Comparison of ENCODE assay signal across 2 cellular contexts in genomic region chr5:38923661-38924451, GRCh38.
TF ChIP-seq lines count a peak whose summit lies in the region.

No MANE protein-coding gene starts in this region.

TF ChIP-seq in IMR-90, 13 proteins besides CTCF, POLR2A, EP300 and RAD21:
- TF ChIP-seq CEBPB (IDR thresholded peaks at IDR 0.05; ENCODE audit: low read depth, low read length): peak; percentile 66
- TF ChIP-seq, protein P1, sequence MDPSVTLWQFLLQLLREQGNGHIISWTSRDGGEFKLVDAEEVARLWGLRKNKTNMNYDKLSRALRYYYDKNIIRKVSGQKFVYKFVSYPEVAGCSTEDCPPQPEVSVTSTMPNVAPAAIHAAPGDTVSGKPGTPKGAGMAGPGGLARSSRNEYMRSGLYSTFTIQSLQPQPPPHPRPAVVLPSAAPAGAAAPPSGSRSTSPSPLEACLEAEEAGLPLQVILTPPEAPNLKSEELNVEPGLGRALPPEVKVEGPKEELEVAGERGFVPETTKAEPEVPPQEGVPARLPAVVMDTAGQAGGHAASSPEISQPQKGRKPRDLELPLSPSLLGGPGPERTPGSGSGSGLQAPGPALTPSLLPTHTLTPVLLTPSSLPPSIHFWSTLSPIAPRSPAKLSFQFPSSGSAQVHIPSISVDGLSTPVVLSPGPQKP (IDR thresholded peaks at IDR 0.05; ENCODE audit: borderline replicate concordance, low read depth, low read length): no peak
- no peak for TF ChIP-seq MAZ (IDR thresholded peaks at IDR 0.05; ENCODE audit: borderline replicate concordance, low read depth, low read length)
TF ChIP-seq in IMR-90: peak in this region for 1.

TF ChIP-seq in HepG2, 621 proteins besides CTCF, POLR2A, EP300 and RAD21:
- no peak for TF ChIP-seq ZNF44 (CRISPR knock-in tag; IDR thresholded peaks at IDR 0.05)
- no peak for TF ChIP-seq SP4 (CRISPR knock-in tag; IDR thresholded peaks at IDR 0.05)
- no peak for TF ChIP-seq CENPT (CRISPR knock-in tag; IDR thresholded peaks at IDR 0.05; ENCODE audit: low read depth)
- TF ChIP-seq ZSCAN21 (CRISPR knock-in tag; IDR thresholded peaks at IDR 0.05; ENCODE audit: borderline replicate concordance): no peak
- peak; percentile 21; the same call in 1 of the 2 replicates for TF ChIP-seq ARID5B (CRISPR knock-in tag; IDR thresholded peaks at IDR 0.05)
- peak; percentile 51; the same call in 1 of the 2 replicates for TF ChIP-seq SALL1 (CRISPR knock-in tag; IDR thresholded peaks at IDR 0.05)
- 0 out of 2 replicates have a peak, but pooled peaks have one; percentile 38 for TF ChIP-seq ZMYM4 (CRISPR knock-in tag; IDR thresholded peaks at IDR 0.05)
- TF ChIP-seq ZNF383 (CRISPR knock-in tag; IDR thresholded peaks at IDR 0.05; ENCODE audit: borderline replicate concordance): no peak
- TF ChIP-seq KAT8 (CRISPR knock-in tag; IDR thresholded peaks at IDR 0.05): no peak
- peak; percentile 15; the same call in 1 of the 2 replicates for TF ChIP-seq FOXO1 (CRISPR knock-in tag; IDR thresholded peaks at IDR 0.05)
- no peak for TF ChIP-seq ARNTL (CRISPR knock-in tag; IDR thresholded peaks at IDR 0.05)
- no peak for TF ChIP-seq ZNF460 (CRISPR knock-in tag; IDR thresholded peaks at IDR 0.05; ENCODE audit: borderline replicate concordance)
- TF ChIP-seq ZNF225 (CRISPR knock-in tag; IDR thresholded peaks at IDR 0.05): no peak
- TF ChIP-seq, protein P2, sequence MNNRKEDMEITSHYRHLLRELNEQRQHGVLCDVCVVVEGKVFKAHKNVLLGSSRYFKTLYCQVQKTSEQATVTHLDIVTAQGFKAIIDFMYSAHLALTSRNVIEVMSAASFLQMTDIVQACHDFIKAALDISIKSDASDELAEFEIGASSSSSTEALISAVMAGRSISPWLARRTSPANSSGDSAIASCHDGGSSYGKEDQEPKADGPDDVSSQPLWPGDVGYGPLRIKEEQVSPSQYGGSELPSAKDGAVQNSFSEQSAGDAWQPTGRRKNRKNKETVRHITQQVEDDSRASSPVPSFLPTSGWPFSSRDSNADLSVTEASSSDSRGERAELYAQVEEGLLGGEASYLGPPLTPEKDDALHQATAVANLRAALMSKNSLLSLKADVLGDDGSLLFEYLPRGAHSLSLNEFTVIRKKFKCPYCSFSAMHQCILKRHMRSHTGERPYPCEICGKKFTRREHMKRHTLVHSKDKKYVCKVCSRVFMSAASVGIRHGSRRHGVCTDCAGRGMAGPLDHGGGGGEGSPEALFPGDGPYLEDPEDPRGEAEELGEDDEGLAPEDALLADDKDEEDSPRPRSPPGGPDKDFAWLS (CRISPR knock-in tag; IDR thresholded peaks at IDR 0.05; ENCODE audit: borderline replicate concordance): no peak
- no peak for TF ChIP-seq TEAD3 (CRISPR knock-in tag; optimal IDR thresholded peaks at IDR 0.05; ENCODE audit: borderline replicate concordance)
- TF ChIP-seq CBX5 (CRISPR knock-in tag; IDR thresholded peaks at IDR 0.05; ENCODE audit: borderline replicate concordance): no peak
- TF ChIP-seq XRCC5 (optimal IDR thresholded peaks at IDR 0.05; ENCODE audit: low read length): no peak
- TF ChIP-seq GATAD2A (CRISPR knock-in tag; IDR thresholded peaks at IDR 0.05): 0 out of 2 replicates have a peak, but pooled peaks have one; percentile 21
- TF ChIP-seq ZNF737 (CRISPR knock-in tag; IDR thresholded peaks at IDR 0.05; ENCODE audit: borderline replicate concordance): no peak
- no peak for TF ChIP-seq ZNF382 (CRISPR knock-in tag; IDR thresholded peaks at IDR 0.05; ENCODE audit: borderline replicate concordance)
- no peak for TF ChIP-seq RNF2 (conservative IDR thresholded peaks at IDR 0.05; ENCODE audit: low read depth)
- no peak for TF ChIP-seq RXRB (CRISPR knock-in tag; IDR thresholded peaks at IDR 0.05; ENCODE audit: borderline replicate concordance)
- TF ChIP-seq ZHX2 (IDR thresholded peaks at IDR 0.05; ENCODE audit: low read depth): no peak
- TF ChIP-seq ZHX2 (CRISPR knock-in tag; IDR thresholded peaks at IDR 0.05; ENCODE audit: borderline replicate concordance): no peak
- no peak for TF ChIP-seq PAX8 (CRISPR knock-in tag; IDR thresholded peaks at IDR 0.05; ENCODE audit: borderline replicate concordance)
- no peak for TF ChIP-seq SUZ12 (IDR thresholded peaks at IDR 0.05; ENCODE audit: low read depth, low read length)
- TF ChIP-seq, protein P3, sequence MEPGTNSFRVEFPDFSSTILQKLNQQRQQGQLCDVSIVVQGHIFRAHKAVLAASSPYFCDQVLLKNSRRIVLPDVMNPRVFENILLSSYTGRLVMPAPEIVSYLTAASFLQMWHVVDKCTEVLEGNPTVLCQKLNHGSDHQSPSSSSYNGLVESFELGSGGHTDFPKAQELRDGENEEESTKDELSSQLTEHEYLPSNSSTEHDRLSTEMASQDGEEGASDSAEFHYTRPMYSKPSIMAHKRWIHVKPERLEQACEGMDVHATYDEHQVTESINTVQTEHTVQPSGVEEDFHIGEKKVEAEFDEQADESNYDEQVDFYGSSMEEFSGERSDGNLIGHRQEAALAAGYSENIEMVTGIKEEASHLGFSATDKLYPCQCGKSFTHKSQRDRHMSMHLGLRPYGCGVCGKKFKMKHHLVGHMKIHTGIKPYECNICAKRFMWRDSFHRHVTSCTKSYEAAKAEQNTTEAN (CRISPR knock-in tag; conservative IDR thresholded peaks at IDR 0.05): peak; percentile 98
- TF ChIP-seq HOMEZ (CRISPR knock-in tag; IDR thresholded peaks at IDR 0.05; ENCODE audit: low read depth): no peak
